Comparison of ENCODE assay signal across 8 cellular contexts in the genomic region with DNA sequence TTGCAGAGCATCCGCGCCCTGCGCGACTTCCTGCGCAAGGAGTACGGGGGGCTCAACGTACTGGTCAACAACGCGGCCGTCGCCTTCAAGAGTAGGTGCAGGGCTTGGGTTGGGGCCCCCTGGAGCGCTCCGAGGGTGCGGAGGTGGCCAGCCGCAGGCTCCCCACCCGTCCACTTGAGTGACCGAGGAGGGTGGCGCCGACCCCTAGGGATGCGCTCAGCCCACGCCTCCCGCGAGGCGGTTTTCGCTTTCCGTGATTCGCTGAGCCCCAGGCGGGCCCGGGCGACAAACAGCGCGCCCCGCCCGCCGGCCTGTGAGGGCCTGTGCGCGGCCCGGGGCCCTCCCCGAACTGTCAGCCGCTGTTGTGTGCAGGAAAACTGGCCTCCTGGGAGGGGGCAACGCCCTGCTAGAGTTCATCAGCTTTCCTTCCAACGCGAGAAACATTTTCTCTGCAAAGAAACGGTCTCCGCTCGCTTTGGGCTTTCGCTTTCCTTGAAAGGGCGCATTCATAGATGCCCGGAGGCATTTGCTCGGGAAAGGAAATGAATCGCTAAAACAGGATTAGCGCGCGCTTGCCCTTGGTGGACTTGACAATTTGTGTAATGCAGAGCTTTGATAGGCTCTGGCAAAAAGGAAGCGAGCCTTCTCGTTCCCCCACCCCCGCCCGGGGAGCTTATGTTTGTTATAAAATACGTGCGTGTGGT. TPM values are rescaled to one million over a fixed set of nuclear protein-coding genes. Genes with fewer than 3 reads are reported as not detected.
DNase-seq lines count a peak whose midpoint lies in the region; ATAC-seq, FAIRE-seq and TF ChIP-seq lines count a peak whose summit lies in the region.

No MANE protein-coding gene starts in this region.

- FAIRE-seq in GM12891 (lab: Jason Lieb, UNC), result peak; percentile 50
- no peak for FAIRE-seq in K562 (lab: Jason Lieb, UNC)

- TF ChIP-seq EP300 in K562 (IDR thresholded peaks at IDR 0.05; ENCODE audit: low read length), result no peak

- no peak for TF ChIP-seq CTCF in K562 (IDR thresholded peaks at IDR 0.05 in 2 of 3, conservative IDR thresholded peaks at IDR 0.05 in 1 of 3; ENCODE audit: insufficient read depth in 2 of 3, low read depth in 1 of 3, low read length in 3 of 3)

- POLR2A ChIA-PET in K562 (lab: Yijun Ruan, JAX), result no interaction called here

- ATAC-seq in K562 (peak; percentile 57), GM21423 (IDR thresholded peaks at IDR 0.05; ENCODE audit: unreplicated experiment) (no peak), HG03039 (IDR thresholded peaks at IDR 0.05; ENCODE audit: unreplicated experiment) (no peak)

- BruUV-seq in K562 (replicated peaks; lab: Mats Ljungman, UMichigan), result no TSS peak

- in situ Hi-C loops in K562 (cut with MboI), result no loop called here

- CTCF ChIA-PET in K562 (lab: Yijun Ruan, JAX; ENCODE audit: low intra/inter-chr PET ratio), result no interaction called here

- no peak overlapping the region for H3K4me2 ChIP-seq in K562 (ENCODE audit: insufficient read depth, low read length)

- H2AFZ ChIP-seq in K562 (ENCODE audit: low read depth, low read length), result no peak overlapping the region

- H3K36me3 ChIP-seq in K562 (ENCODE audit: control insufficient read depth, insufficient read depth, low read length), result no peaks in the 10 kb centered on the region

- no peak overlapping the region; a peak in 1 of 4 replicates for H3K9ac ChIP-seq in K562 (ENCODE audit: insufficient read depth in 1 of 2, low read depth in 2 of 2, low read length in 2 of 2)

- H3K4me3 ChIP-seq in K562, result no peak overlapping the region

- intact Hi-C loops in K562 (cut with micrococcal nuclease), result no loop called here

- H3K79me2 ChIP-seq in K562 (ENCODE audit: control insufficient read depth, insufficient read depth, low read length), result no peaks in the 10 kb centered on the region

- H3K4me1 ChIP-seq in K562 (replicated peaks in 1 of 2; ENCODE audit: control insufficient read depth in 2 of 2, insufficient read depth in 2 of 2, low read length in 2 of 2), result peaks cover 0 to 12% of the 10 kb centered on the region in 2 experiments; a peak in 2 of 5 replicates

- peak; percentile 48 for DNase-seq in GM12891 (ENCODE audit: insufficient read length, low spot score)
- peak; percentile 67 for DNase-seq in NCI-H1092 treated with DMSO at 0.1 percent for 48 hours (lab: John Stamatoyannopoulos, UW)
- DNase-seq in T1000 (lab: John Stamatoyannopoulos, UW), result peak; percentile 79
- DNase-seq in K562 (ENCODE audit: extremely low read depth in 1 of 4, low spot score in 3 of 4), result peak in 2 of 4 experiments; percentile 25 to 27
- DNase-seq in hippocampal formation (lab: John Stamatoyannopoulos, UW), result peak; percentile 39 to 50
- DNase-seq in putamen (ENCODE audit: low spot score), result peak; percentile 73

- 15% methylated on average over 56 of the region's 60 CpGs for WGBS in K562 (ENCODE audit: insufficient coverage, low coverage, missing lambda C conversion rate)

- TF ChIP-seq POLR2A in GM12891 (IDR thresholded peaks at IDR 0.05; ENCODE audit: low read depth, low read length) (no peak), K562 (conservative IDR thresholded peaks at IDR 0.05) (no peak)

- H3K27ac ChIP-seq in K562 (ENCODE audit: extremely low read depth, low read depth, low read length), result no peak overlapping the region

- H3K9me3 ChIP-seq in K562 (replicated peaks; ENCODE audit: control insufficient read depth, insufficient read depth, low read depth, low read length), result no peaks in the 10 kb centered on the region

- no peaks in the 10 kb centered on the region for H3K9me1 ChIP-seq in K562 (ENCODE audit: control insufficient read depth, insufficient read depth, low read length)

- H3K27me3 ChIP-seq in K562 (ENCODE audit: control insufficient read depth in 2 of 2, insufficient read depth in 2 of 2, low read length in 2 of 2), result peaks cover 31 to 55% of the 10 kb centered on the region in 2 experiments

- no peak for TF ChIP-seq RAD21 in K562 (CRISPR knock-in tag; conservative IDR thresholded peaks at IDR 0.05 in 1 of 2, IDR thresholded peaks at IDR 0.05 in 1 of 2)

- no peaks in the 10 kb centered on the region for H4K20me1 ChIP-seq in K562 (replicated peaks; ENCODE audit: control insufficient read depth, insufficient read depth, low read length)

TF ChIP-seq in GM12891, 5 proteins besides CTCF, POLR2A, EP300 and RAD21:
- TF ChIP-seq SPI1 (IDR thresholded peaks at IDR 0.05; ENCODE audit: low read depth, low read length), result peak; percentile 41
- TF ChIP-seq POU2F2 (IDR thresholded peaks at IDR 0.05; ENCODE audit: low read depth, low read length), result no peak
- no peak for TF ChIP-seq PAX5 (IDR thresholded peaks at IDR 0.05; ENCODE audit: insufficient read depth, low read length, severe bottlenecking)
- no peak for TF ChIP-seq POLR2AphosphoS5 (IDR thresholded peaks at IDR 0.05; ENCODE audit: low read depth, low read length)
- TF ChIP-seq TAF1 (IDR thresholded peaks at IDR 0.05; ENCODE audit: low read depth, low read length), result no peak

TF ChIP-seq in K562, 482 proteins besides CTCF, POLR2A, EP300 and RAD21:
- TF ChIP-seq MECOM (CRISPR knock-in tag; IDR thresholded peaks at IDR 0.05) (no peak), ZNF57 (CRISPR knock-in tag; IDR thresholded peaks at IDR 0.05) (0 out of 2 replicates have a peak, but pooled peaks have one; percentile 16), GABPB1 (CRISPR knock-in tag; IDR thresholded peaks at IDR 0.05) (0 out of 2 replicates have a peak, but pooled peaks have one; percentile 9)

RNA-seq across cellular contexts. Expression of a gene that starts 0.7 kb away (rescaled TPM):
- polyA plus RNA-seq in GM12891 (2012; ENCODE audit: low read depth, missing spikeins), result 0.77 TPM
- not detected in 2 replicates for total RNA-seq in K562 (2011; cell fraction: chromatin; rRNA removed; ENCODE audit: low replicate concordance)
- not detected in 2 replicates for total RNA-seq in K562 (2011; cell fraction: nucleolus; rRNA removed)
- total RNA-seq in K562 (2011; cell fraction: nucleoplasm; rRNA removed), result not detected in 2 replicates
- total RNA-seq in K562 (2014; rRNA removed), result not detected in 2 replicates
- total RNA-seq in K562 (2014; rRNA removed; fragmentation: Illumina TruSeq; extraction: Trizol), result not detected in 2 replicates
- total RNA-seq in K562 (2015; rRNA removed; fragmentation: Illumina TruSeq; extraction: Trizol), result not detected in 2 replicates
- 0.16 TPM in 1 of 2 replicates, not detected in the other for total RNA-seq in K562 (2021)
- polyA plus RNA-seq in K562 (2011; rRNA removed), result not detected in 2 replicates
- not detected in 2 replicates for polyA plus RNA-seq in K562 (2011; cell fraction: cytosol; rRNA removed)
- polyA plus RNA-seq in K562 (2011; cell fraction: nucleus; rRNA removed), result not detected in 2 replicates
- polyA plus RNA-seq in K562 (2012), result not detected in 2 replicates
- polyA plus RNA-seq in K562 (2014; fragmentation: Illumina TruSeq; extraction: Trizol), result not detected in 2 replicates
- not detected for polyA plus RNA-seq in K562 (2014; fragmentation: Nextera tagmentation; extraction: Ambion mirVana)
- not detected in 2 replicates for polyA plus RNA-seq in K562 (2014; rRNA removed)
- polyA minus RNA-seq in K562 (2011; rRNA and poly(A)+ RNA removed), result not detected in 2 replicates
- not detected in 2 replicates for polyA minus RNA-seq in K562 (2011; cell fraction: cytosol; rRNA and poly(A)+ RNA removed)
- not detected in 2 replicates for polyA minus RNA-seq in K562 (2011; cell fraction: nucleus; rRNA and poly(A)+ RNA removed)

RNA-seq across cellular contexts. Expression of a gene that starts 21.1 kb away (rescaled TPM):
- polyA plus RNA-seq in GM12891 (2012; ENCODE audit: low read depth, missing spikeins), result 1.5 TPM
- 1.3 and 1.7 TPM in 2 replicates for total RNA-seq in K562 (2011; cell fraction: chromatin; rRNA removed; ENCODE audit: low replicate concordance)
- total RNA-seq in K562 (2011; cell fraction: nucleolus; rRNA removed), result 1.2 and 1.8 TPM in 2 replicates
- 1.2 and 2.0 TPM in 2 replicates for total RNA-seq in K562 (2011; cell fraction: nucleoplasm; rRNA removed)
- total RNA-seq in K562 (2014; rRNA removed) (0.32 and 0.41 TPM in 2 replicates), K562 (2014; rRNA removed; fragmentation: Illumina TruSeq; extraction: Trizol) (1.2 and 1.4 TPM in 2 replicates), K562 (2015; rRNA removed; fragmentation: Illumina TruSeq; extraction: Trizol) (0.58 and 0.79 TPM in 2 replicates), K562 (2021) (1.8 and 2.2 TPM in 2 replicates)
- polyA plus RNA-seq in K562 (2011; rRNA removed) (0.75 and 1.1 TPM in 2 replicates), K562 (2014; fragmentation: Illumina TruSeq; extraction: Trizol) (0.64 and 0.68 TPM in 2 replicates), K562 (2014; fragmentation: Nextera tagmentation; extraction: Ambion mirVana) (under 1 TPM; 0.04 to 0.06 TPM), K562 (2014; rRNA removed) (0.45 and 0.76 TPM in 2 replicates)
- polyA plus RNA-seq in K562 (2011; cell fraction: cytosol; rRNA removed), result 0.58 and 1.6 TPM in 2 replicates
- polyA plus RNA-seq in K562 (2011; cell fraction: nucleus; rRNA removed), result 0.65 and 2.5 TPM in 2 replicates
- polyA plus RNA-seq in K562 (2012), result 1.0 and 2.3 TPM in 2 replicates
- polyA minus RNA-seq in K562 (2011; rRNA and poly(A)+ RNA removed), result 0.28 and 2.0 TPM in 2 replicates
- 0.67 and 2.3 TPM in 2 replicates for polyA minus RNA-seq in K562 (2011; cell fraction: cytosol; rRNA and poly(A)+ RNA removed)
- polyA minus RNA-seq in K562 (2011; cell fraction: nucleus; rRNA and poly(A)+ RNA removed), result 0.94 and 3.0 TPM in 2 replicates
